Comparison of ENCODE assay signal across 20 cellular contexts in the genomic region with DNA sequence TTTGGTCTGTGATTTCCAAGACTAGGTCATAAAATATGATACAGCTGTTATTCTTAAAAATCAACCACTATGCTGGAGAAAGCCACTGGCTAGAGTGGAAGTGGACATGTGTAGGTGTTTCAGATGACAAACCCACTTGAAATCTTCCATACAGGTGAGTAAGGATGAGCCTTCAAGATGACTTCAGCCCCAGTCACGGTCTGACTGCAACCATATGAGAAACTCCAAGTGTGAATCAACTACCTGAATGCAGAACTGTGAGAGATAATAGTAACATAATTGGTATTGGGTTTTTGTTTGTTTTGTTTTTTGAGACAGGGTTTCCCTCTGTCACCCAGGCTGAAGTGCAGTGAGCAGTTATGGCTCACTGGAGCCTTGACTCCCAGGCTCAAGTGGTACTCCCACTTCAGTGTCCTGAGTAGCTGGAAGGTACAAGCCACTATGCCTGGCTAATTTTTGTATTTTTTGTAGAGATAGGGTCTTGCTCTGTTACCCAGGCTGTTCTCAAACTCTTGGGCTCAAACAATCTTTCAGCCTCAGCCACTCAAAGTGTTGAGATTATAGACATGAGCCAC.
"Had no signal": no experiment of that assay in that cellular context is flagged by ENCODE, and none has a peak within 500 bp of the region (broad histone marks: within the 10 kb centered on the region; RNA-seq: fewer than 3 reads in every experiment).

No MANE protein-coding gene starts in this region.

- ATAC-seq: effector memory CD8-positive, alpha-beta T cell; heart left ventricle; left lobe of liver; mucosa of descending colon; naive thymus-derived CD8-positive, alpha-beta T cell; psoas muscle; right lobe of liver; stimulated activated effector memory CD8-positive, alpha-beta T cell treated with anti-CD3 and anti-CD28 coated beads, Interleukin-12 subunit alpha, Interleukin-12 subunit beta, amount 100 ng/mL, for 72 hours; stimulated activated naive CD8-positive, alpha-beta T cell treated with anti-CD3 and anti-CD28 coated beads, Interleukin-15, Interleukin-2, amounts not matched to agents 100 U/mL and 50 U/mL, for 24 hours had no signal

- H3K27me3 Mint-ChIP-seq: dendritic cell treated with granulocyte-macrophage colony-stimulating factor and Interleukin-4, amounts not matched to agents 40 ng/mL and 50 ng/mL, for 4 days; effector memory CD8-positive, alpha-beta T cell had no signal

- H3K27ac Mint-ChIP-seq: dendritic cell treated with granulocyte-macrophage colony-stimulating factor and Interleukin-4, amounts not matched to agents 40 ng/mL and 50 ng/mL, for 4 days; effector memory CD8-positive, alpha-beta T cell; naive thymus-derived CD8-positive, alpha-beta T cell; stimulated activated effector memory CD8-positive, alpha-beta T cell treated with anti-CD3 and anti-CD28 coated beads, Interleukin-12 subunit alpha, Interleukin-12 subunit beta, amount 100 ng/mL, for 72 hours had no signal

- H3K4me1 ChIP-seq: heart left ventricle, psoas muscle, right lobe of liver, suprapubic skin, tibial artery, upper lobe of left lung, uterus had no signal

- H3K4me3 Mint-ChIP-seq: dendritic cell treated with granulocyte-macrophage colony-stimulating factor and Interleukin-4, amounts not matched to agents 40 ng/mL and 50 ng/mL, for 4 days; effector memory CD8-positive, alpha-beta T cell; naive thymus-derived CD8-positive, alpha-beta T cell; stimulated activated effector memory CD8-positive, alpha-beta T cell treated with anti-CD3 and anti-CD28 coated beads, Interleukin-12 subunit alpha, Interleukin-12 subunit beta, amount 100 ng/mL, for 72 hours had no signal

- DNase-seq: effector memory CD8-positive, alpha-beta T cell; erythroblast; heart left ventricle; hippocampal formation; mucosa of descending colon; naive thymus-derived CD8-positive, alpha-beta T cell; psoas muscle; retina; right lobe of liver; stimulated activated CD4-positive, alpha-beta T cell treated with anti-CD3 and anti-CD28 coated beads, Interleukin-4, amount 100 ng/mL, for 1 hour; stimulated activated CD8-positive, alpha-beta memory T cell treated with anti-CD3 and anti-CD28 coated beads, Interleukin-4, amount 100 ng/mL, for 48 hours; stimulated activated naive CD8-positive, alpha-beta T cell treated with anti-CD3 and anti-CD28 coated beads, Interleukin-15, Interleukin-2, amounts not matched to agents 100 U/mL and 50 U/mL, for 24 hours; tibial artery; upper lobe of left lung; uterus had no signal

- H3K27ac ChIP-seq: heart left ventricle, neutrophil, psoas muscle, right lobe of liver, suprapubic skin, tibial artery, upper lobe of left lung, uterus had no signal

- H3K27me3 ChIP-seq: heart left ventricle, neutrophil, right lobe of liver, suprapubic skin, tibial artery, upper lobe of left lung, uterus had no signal

- H3K36me3 Mint-ChIP-seq: naive thymus-derived CD8-positive, alpha-beta T cell; stimulated activated effector memory CD8-positive, alpha-beta T cell treated with anti-CD3 and anti-CD28 coated beads, Interleukin-12 subunit alpha, Interleukin-12 subunit beta, amount 100 ng/mL, for 72 hours had no signal

- H3K4me1 Mint-ChIP-seq: naive thymus-derived CD8-positive, alpha-beta T cell; stimulated activated effector memory CD8-positive, alpha-beta T cell treated with anti-CD3 and anti-CD28 coated beads, Interleukin-12 subunit alpha, Interleukin-12 subunit beta, amount 100 ng/mL, for 72 hours had no signal
